ENCODE assay signal across 15 cellular contexts in the genomic region with DNA sequence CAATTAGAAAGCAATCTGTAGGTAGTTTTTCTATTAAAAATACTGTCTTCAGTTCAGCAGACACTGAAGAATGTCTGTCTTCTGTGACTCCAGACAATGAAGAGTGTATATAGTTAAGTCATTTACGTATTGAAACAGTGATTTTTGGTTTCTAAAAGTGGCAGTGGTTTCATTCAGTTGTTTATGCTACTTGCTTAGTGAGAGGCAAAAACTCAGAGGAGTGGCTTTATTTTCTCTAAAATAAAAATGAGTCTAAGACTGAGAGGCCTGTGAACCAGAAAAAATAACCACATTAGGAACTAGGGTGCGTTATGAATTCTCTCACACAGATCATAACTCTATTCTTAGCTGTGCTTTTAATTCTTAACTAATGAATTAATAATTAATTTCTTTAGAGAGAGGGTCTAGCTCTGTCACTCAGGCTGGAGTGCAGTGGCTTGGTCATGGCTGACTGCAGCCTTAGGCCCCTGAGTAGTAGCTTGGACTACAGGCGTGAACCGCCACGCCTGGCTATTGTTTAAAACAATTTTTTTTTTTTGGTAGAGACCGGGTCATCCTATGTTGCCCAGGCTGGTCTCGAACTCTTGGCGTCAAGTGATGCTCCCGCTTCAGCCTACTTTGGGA. TPM values are rescaled to one million over a fixed set of nuclear protein-coding genes. Genes with fewer than 3 reads are reported as not detected.
DNase-seq lines count a peak whose midpoint lies in the region; ATAC-seq, FAIRE-seq and TF ChIP-seq lines count a peak whose summit lies in the region.
"Had no signal": no experiment of that assay in that cellular context is flagged by ENCODE, and none has a peak within 500 bp of the region (broad histone marks: within the 10 kb centered on the region; RNA-seq: fewer than 3 reads in every experiment).

No MANE protein-coding gene starts in this region.

- no peak overlapping the region for H3K4ac ChIP-seq in mesenchymal stem cell (ENCODE audit: low read depth in 1 of 2, low read length in 2 of 2)

- no peaks in the 10 kb centered on the region for H3K27me3 Mint-ChIP-seq in CD8-positive, alpha-beta T cell (ENCODE audit: low read depth)
- no peaks in the 10 kb centered on the region for H3K27me3 Mint-ChIP-seq in activated CD8-positive, alpha-beta memory T cell treated with anti-CD3 and anti-CD28 coated beads, Interleukin-2, amount 10 ng/mL, durations not matched to agents 7 days and 5 days

- H3K9me3 ChIP-seq in kidney (ENCODE audit: control insufficient read depth in 1 of 2, low read length in 2 of 2) (no peaks in the 10 kb centered on the region), mesenchymal stem cell (ENCODE audit: control insufficient read depth, low read length) (no peaks in the 10 kb centered on the region)
- H3K9me3 ChIP-seq in CD8-positive, alpha-beta T cell (ENCODE audit: low read length): no peaks in the 10 kb centered on the region
- H3K9me3 ChIP-seq: testis had no signal

- no peak overlapping the region for H2BK5ac ChIP-seq in mesenchymal stem cell (ENCODE audit: low read depth, low read length, poor library complexity, severe bottlenecking)

- H3K79me1 ChIP-seq in mesenchymal stem cell (replicated peaks; ENCODE audit: low read length, poor library complexity, severe bottlenecking): no peaks in the 10 kb centered on the region

- DNase-seq in kidney: no peak
- no peak for DNase-seq in OCI-M1 (lab: John Stamatoyannopoulos, UW)
- no peak for DNase-seq in CD8-positive, alpha-beta T cell
- no peak for DNase-seq in mesenchymal stem cell
- DNase-seq in activated CD8-positive, alpha-beta memory T cell treated with anti-CD3 and anti-CD28 coated beads, Interleukin-2, amount 10 ng/mL, durations not matched to agents 7 days and 5 days: no peak
- DNase-seq: COR-L47, IMR-90, NCI-H2081 treated with DMSO at 0.1 percent for 48 hours, testis had no signal

- no peaks in the 10 kb centered on the region for H3K4me1 Mint-ChIP-seq in CD8-positive, alpha-beta T cell (ENCODE audit: low read depth)
- H3K4me1 Mint-ChIP-seq in activated CD8-positive, alpha-beta memory T cell treated with anti-CD3 and anti-CD28 coated beads, Interleukin-2, amount 10 ng/mL, durations not matched to agents 7 days and 5 days: no peaks in the 10 kb centered on the region

- no peak overlapping the region for H3K4me3 Mint-ChIP-seq in CD8-positive, alpha-beta T cell
- no peak overlapping the region for H3K4me3 Mint-ChIP-seq in activated CD8-positive, alpha-beta memory T cell treated with anti-CD3 and anti-CD28 coated beads, Interleukin-2, amount 10 ng/mL, durations not matched to agents 7 days and 5 days

- no peak overlapping the region for H2AK5ac ChIP-seq in mesenchymal stem cell (ENCODE audit: low read length, severe bottlenecking)

- no peak overlapping the region for H3K18ac ChIP-seq in mesenchymal stem cell (ENCODE audit: low read depth in 1 of 2, low read length in 2 of 2)

- H3K14ac ChIP-seq in mesenchymal stem cell (ENCODE audit: low read length in 2 of 2): no peak overlapping the region

- intact Hi-C loops in kidney (cut with DNase I): no loop called here
- intact Hi-C loops in CD8-positive, alpha-beta T cell (cut with DNase I, micrococcal nuclease): no loop called here

- peak; percentile 49 for FAIRE-seq in kidney (lab: Jason Lieb, UNC)
- FAIRE-seq: bronchial epithelial cell had no signal

- H3K23ac ChIP-seq in mesenchymal stem cell (ENCODE audit: low read length in 2 of 2): no peak overlapping the region

- no peak overlapping the region for H4K91ac ChIP-seq in mesenchymal stem cell (ENCODE audit: low read length)

- no peak overlapping the region for H4K8ac ChIP-seq in mesenchymal stem cell (ENCODE audit: low read length)

- WGBS in mesenchymal stem cell: 95% methylated on average over 8 of the region's 9 CpGs

- H3K9me3 Mint-ChIP-seq in CD8-positive, alpha-beta T cell: peaks cover 2% of the 10 kb centered on the region
- H3K9me3 Mint-ChIP-seq in activated CD8-positive, alpha-beta memory T cell treated with anti-CD3 and anti-CD28 coated beads, Interleukin-2, amount 10 ng/mL, durations not matched to agents 7 days and 5 days (ENCODE audit: low read depth): no peaks in the 10 kb centered on the region

- H3K27ac ChIP-seq in kidney (ENCODE audit: low read depth in 2 of 2, low read length in 2 of 2): no peak overlapping the region
- no peak overlapping the region for H3K27ac ChIP-seq in CD8-positive, alpha-beta T cell (ENCODE audit: low read depth, low read length)
- no peak overlapping the region for H3K27ac ChIP-seq in mesenchymal stem cell (ENCODE audit: low read length, poor library complexity, severe bottlenecking)
- H3K27ac ChIP-seq: epithelial cell of prostate, testis, VCaP had no signal

- TF ChIP-seq CTCF in kidney (IDR thresholded peaks at IDR 0.05; ENCODE audit: borderline replicate concordance, extremely low read depth, insufficient read depth): no peak
- no peak for TF ChIP-seq CTCF in CD8-positive, alpha-beta T cell (IDR thresholded peaks at IDR 0.05)

- H3K4me1 ChIP-seq in kidney (ENCODE audit: control insufficient read depth in 1 of 2, insufficient read depth in 1 of 2, low read depth in 1 of 2, low read length in 2 of 2) (no peaks in the 10 kb centered on the region), mesenchymal stem cell (ENCODE audit: control insufficient read depth, insufficient read depth, low read depth, low read length) (peaks cover 2% of the 10 kb centered on the region)
- no peaks in the 10 kb centered on the region for H3K4me1 ChIP-seq in CD8-positive, alpha-beta T cell (ENCODE audit: insufficient read depth, low read length)
- H3K4me1 ChIP-seq: testis had no signal

- H2BK120ac ChIP-seq in mesenchymal stem cell (ENCODE audit: low read depth, low read length): no peak overlapping the region

- no peaks in the 10 kb centered on the region for H3K27me3 ChIP-seq in CD8-positive, alpha-beta T cell (ENCODE audit: insufficient read depth, low read length)
- no peaks in the 10 kb centered on the region for H3K27me3 ChIP-seq in mesenchymal stem cell (ENCODE audit: control insufficient read depth in 1 of 2, insufficient read depth in 1 of 2, low read length in 2 of 2)
- H3K27me3 ChIP-seq: testis had no signal

- H2BK12ac ChIP-seq in mesenchymal stem cell (ENCODE audit: low read length in 2 of 2): no peak overlapping the region

- peak; percentile 99 for ATAC-seq in GM18873 (IDR thresholded peaks at IDR 0.05; ENCODE audit: low FRiP score, unreplicated experiment)
- ATAC-seq in GM21529 (IDR thresholded peaks at IDR 0.05; ENCODE audit: unreplicated experiment): peak; percentile 95
- peak; percentile 97 for ATAC-seq in HG03066 (IDR thresholded peaks at IDR 0.05; ENCODE audit: low read depth, unreplicated experiment)
- no peak for ATAC-seq in CD8-positive, alpha-beta T cell
- no peak for ATAC-seq in activated CD8-positive, alpha-beta memory T cell treated with anti-CD3 and anti-CD28 coated beads, Interleukin-2, amount 10 ng/mL, durations not matched to agents 7 days and 5 days

- no peak overlapping the region for H2AFZ ChIP-seq in mesenchymal stem cell (ENCODE audit: low read depth, low read length)

- no peak overlapping the region for H3K4me3 ChIP-seq in kidney (ENCODE audit: low read length in 2 of 2)
- no peak overlapping the region for H3K4me3 ChIP-seq in CD8-positive, alpha-beta T cell (ENCODE audit: low read depth, low read length)
- H3K4me3 ChIP-seq in mesenchymal stem cell (ENCODE audit: insufficient read depth in 1 of 2, low read depth in 1 of 2, low read length in 2 of 2): no peak overlapping the region
- H3K4me3 ChIP-seq: testis had no signal

- no peaks in the 10 kb centered on the region for H3K36me3 Mint-ChIP-seq in CD8-positive, alpha-beta T cell
- H3K36me3 Mint-ChIP-seq in activated CD8-positive, alpha-beta memory T cell treated with anti-CD3 and anti-CD28 coated beads, Interleukin-2, amount 10 ng/mL, durations not matched to agents 7 days and 5 days: no peaks in the 10 kb centered on the region

- POLR2A ChIA-PET in CD8-positive, alpha-beta T cell (lab: Charles Lee): no interaction called here

- CTCF ChIA-PET in CD8-positive, alpha-beta T cell (lab: Charles Lee): no interaction called here
- CTCF ChIA-PET in activated CD8-positive, alpha-beta memory T cell treated with anti-CD3 and anti-CD28 coated beads, Interleukin-2, amount 10 ng/mL, durations not matched to agents 7 days and 5 days (lab: Charles Lee): no interaction called here

- no peaks in the 10 kb centered on the region for H3K36me3 ChIP-seq in kidney (ENCODE audit: control insufficient read depth in 1 of 2, insufficient read depth in 2 of 2, low read length in 2 of 2)
- no peaks in the 10 kb centered on the region for H3K36me3 ChIP-seq in CD8-positive, alpha-beta T cell (ENCODE audit: insufficient read depth, low read length)
- no peaks in the 10 kb centered on the region for H3K36me3 ChIP-seq in mesenchymal stem cell (ENCODE audit: control insufficient read depth in 1 of 2, insufficient read depth in 2 of 2, low read depth in 1 of 2, low read length in 2 of 2)

- H2BK15ac ChIP-seq in mesenchymal stem cell (ENCODE audit: low read depth, poor library complexity, severe bottlenecking): no peak overlapping the region

- no peak overlapping the region for H3K4me2 ChIP-seq in mesenchymal stem cell (ENCODE audit: low read length, poor library complexity, severe bottlenecking)

- H3K9ac ChIP-seq in kidney (ENCODE audit: low read length in 2 of 2): no peak overlapping the region
- no peak overlapping the region for H3K9ac ChIP-seq in mesenchymal stem cell (ENCODE audit: low read length)

- no peak overlapping the region for H3K27ac Mint-ChIP-seq in CD8-positive, alpha-beta T cell
- no peak overlapping the region for H3K27ac Mint-ChIP-seq in activated CD8-positive, alpha-beta memory T cell treated with anti-CD3 and anti-CD28 coated beads, Interleukin-2, amount 10 ng/mL, durations not matched to agents 7 days and 5 days

RNA-seq across cellular contexts. Expression of a gene that starts 31.4 kb away (rescaled TPM):
- 0.06 TPM for total RNA-seq in kidney
- not detected for polyA plus RNA-seq in kidney (ENCODE audit: insufficient read depth, low read depth, low replicate concordance)
- not detected for total RNA-seq in CD8-positive, alpha-beta T cell
- polyA plus RNA-seq in mesenchymal stem cell (2013, experiment 1 of 2): not detected
- polyA plus RNA-seq in mesenchymal stem cell (2013, experiment 2 of 2): not detected
- total RNA-seq in activated CD8-positive, alpha-beta memory T cell treated with anti-CD3 and anti-CD28 coated beads, Interleukin-2, amount 10 ng/mL, durations not matched to agents 7 days and 5 days: not detected
- total RNA-seq: bronchial epithelial cell, IMR-90 had no signal
- polyA plus RNA-seq: IMR-90 had no signal

Comparison
In these comparisons a context has a peak if more than half of its experiments do, and no peak if none do; other contexts are left out.
1. ATAC-seq: peak in GM18873 (single experiment), GM21529 (single experiment) and HG03066 (single experiment); none in CD8-positive, alpha-beta T cell (single experiment) and activated CD8-positive, alpha-beta memory T cell treated with anti-CD3 and anti-CD28 coated beads, Interleukin-2, amount 10 ng/mL, durations not matched to agents 7 days and 5 days (single experiment).